In the genomic region with DNA sequence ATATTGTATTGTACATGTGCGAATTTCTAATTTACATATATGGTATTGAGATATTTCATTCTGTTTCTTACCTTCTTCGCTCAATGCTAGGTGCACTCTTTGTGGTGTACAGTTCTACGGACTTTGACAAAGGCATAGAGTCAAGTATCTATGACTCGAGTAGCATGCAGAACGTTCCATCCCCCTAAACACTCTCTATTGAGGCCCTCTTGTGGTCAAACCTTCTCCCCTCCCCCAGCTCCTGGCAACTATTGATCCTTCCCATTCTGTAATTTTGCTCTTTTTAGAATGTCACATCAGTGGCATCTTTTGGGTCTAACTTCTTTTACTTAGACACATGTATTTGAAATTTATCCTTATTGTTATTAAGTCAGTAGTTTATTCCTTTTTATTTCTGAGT, we compare ENCODE assay signal across 14 cellular contexts. TPM values are rescaled to one million over a fixed set of nuclear protein-coding genes. Genes with fewer than 3 reads are reported as not detected.
DNase-seq lines count a peak whose midpoint lies in the region; ATAC-seq and TF ChIP-seq lines count a peak whose summit lies in the region.
"Had no signal": no experiment of that assay in that cellular context is flagged by ENCODE, and none has a peak within 500 bp of the region (broad histone marks: within the 10 kb centered on the region; RNA-seq: fewer than 3 reads in every experiment).

No MANE protein-coding gene starts in this region.

- ATAC-seq in PC-3: no peak

- H3K27ac ChIP-seq in PC-3 (ENCODE audit: low read length) (no peak overlapping the region), SJCRH30 (no peak overlapping the region)
- no peak overlapping the region for H3K27ac ChIP-seq in CD8-positive, alpha-beta memory T cell (ENCODE audit: low read depth, low read length)
- H3K27ac ChIP-seq: esophagus squamous epithelium, ovary, thoracic aorta had no signal

- H3K4me3 ChIP-seq in BE2C (ENCODE audit: low read depth, low read length): no peak overlapping the region
- no peak overlapping the region for H3K4me3 ChIP-seq in PC-3 (ENCODE audit: low read length)
- H3K4me3 ChIP-seq in fibroblast of the aortic adventitia (ENCODE audit: low read depth, low read length): no peak overlapping the region
- no peak overlapping the region for H3K4me3 ChIP-seq in CD8-positive, alpha-beta memory T cell (ENCODE audit: low read length)
- H3K4me3 ChIP-seq in SJCRH30: no peak overlapping the region
- H3K4me3 ChIP-seq: esophagus squamous epithelium, ovary, thoracic aorta had no signal

- H3K4me1 Mint-ChIP-seq in CD8-positive, alpha-beta memory T cell: peaks cover 12 to 30% (median 17%) of the 10 kb centered on the region in 3 donors
- H3K4me1 Mint-ChIP-seq in osteocyte (ENCODE audit: unreplicated experiment): no peaks in the 10 kb centered on the region

- DNase-seq in BE2C (no peak), ELR (ENCODE audit: low read depth) (peak; percentile 30), PC-3 (no peak), fibroblast of the aortic adventitia (ENCODE audit: low read depth) (peak; percentile 15), SJCRH30 (no peak), osteocyte (ENCODE audit: extremely low spot score, unreplicated experiment) (no peak)
- DNase-seq in CD8-positive, alpha-beta memory T cell: no peak
- DNase-seq in activated naive CD4-positive, alpha-beta T cell treated with Interleukin-2 at 50 U/mL for 16 hours: no peak
- DNase-seq: activated CD4-positive, alpha-beta T cell treated with anti-CD3 and anti-CD28 coated beads, Interleukin-2, amount 50 U/mL, for 48 hours; activated naive CD4-positive, alpha-beta T cell treated with anti-CD3 and anti-CD28 coated beads, Interleukin-2, amount 50 U/mL, for 16 hours; esophagus squamous epithelium; ovary; T-helper 2 cell had no signal

- POLR2A ChIA-PET in PC-3 (lab: Charles Lee; ENCODE audit: unreplicated experiment): no interaction called here
- POLR2A ChIA-PET in CD8-positive, alpha-beta memory T cell (lab: Charles Lee): no interaction called here

- no peak overlapping the region for H3K4me2 ChIP-seq in PC-3 (ENCODE audit: low read length)

- intact Hi-C loops in PC-3 (cut with micrococcal nuclease): no loop called here

- no peaks in the 10 kb centered on the region for H3K36me3 Mint-ChIP-seq in CD8-positive, alpha-beta memory T cell
- no peaks in the 10 kb centered on the region for H3K36me3 Mint-ChIP-seq in osteocyte (ENCODE audit: unreplicated experiment)

- no peaks in the 10 kb centered on the region for H4K20me1 ChIP-seq in PC-3 (ENCODE audit: low read length)

- no peak overlapping the region for H3K4me3 Mint-ChIP-seq in CD8-positive, alpha-beta memory T cell
- H3K4me3 Mint-ChIP-seq in osteocyte (ENCODE audit: unreplicated experiment): no peak overlapping the region

- H3F3A ChIP-seq in PC-3 (ENCODE audit: low read length, unreplicated experiment): no peaks in the 10 kb centered on the region

- H3K27ac Mint-ChIP-seq in CD8-positive, alpha-beta memory T cell: no peak overlapping the region
- no peak overlapping the region for H3K27ac Mint-ChIP-seq in osteocyte (ENCODE audit: unreplicated experiment)

- no peaks in the 10 kb centered on the region for H3K79me2 ChIP-seq in PC-3 (ENCODE audit: low read length)

- H3K9me2 ChIP-seq in PC-3 (replicated peaks; ENCODE audit: low read length): no peaks in the 10 kb centered on the region

- TF ChIP-seq CTCF in BE2C (IDR thresholded peaks at IDR 0.05; ENCODE audit: low read depth, low read length) (peak; percentile 60), PC-3 (conservative IDR thresholded peaks at IDR 0.05; ENCODE audit: low read depth, low read length) (peak; percentile 35; the same call in 1 of the 2 replicates), fibroblast of the aortic adventitia (IDR thresholded peaks at IDR 0.05; ENCODE audit: insufficient read depth, low read length) (peak; percentile 35), osteocyte (IDR thresholded peaks at IDR 0.05) (no peak)

- peaks cover 0 to 2% (median 0%) of the 10 kb centered on the region in 5 donors for H3K9me3 Mint-ChIP-seq in CD8-positive, alpha-beta memory T cell
- H3K9me3 Mint-ChIP-seq in osteocyte (ENCODE audit: unreplicated experiment): no peaks in the 10 kb centered on the region

- H3K4me1 ChIP-seq in BE2C (no peaks in the 10 kb centered on the region), PC-3 (ENCODE audit: insufficient read depth, low read length) (no peaks in the 10 kb centered on the region), SJCRH30 (no peaks in the 10 kb centered on the region)
- peaks cover 12% of the 10 kb centered on the region for H3K4me1 ChIP-seq in CD8-positive, alpha-beta memory T cell (ENCODE audit: insufficient read depth, low read length)
- H3K4me1 ChIP-seq: esophagus squamous epithelium had no signal

- no peaks in the 10 kb centered on the region for H3K36me3 ChIP-seq in BE2C
- H3K36me3 ChIP-seq in PC-3 (ENCODE audit: low read depth, low read length): no peaks in the 10 kb centered on the region
- no peaks in the 10 kb centered on the region for H3K36me3 ChIP-seq in CD8-positive, alpha-beta memory T cell (ENCODE audit: insufficient read depth, low read length)
- no peaks in the 10 kb centered on the region for H3K36me3 ChIP-seq in SJCRH30
- H3K36me3 ChIP-seq: esophagus squamous epithelium, ovary, thoracic aorta had no signal

- H3K9me3 ChIP-seq in BE2C (no peaks in the 10 kb centered on the region), PC-3 (ENCODE audit: low read length) (no peaks in the 10 kb centered on the region), SJCRH30 (replicated peaks) (no peaks in the 10 kb centered on the region)
- H3K9me3 ChIP-seq in CD8-positive, alpha-beta memory T cell (ENCODE audit: low read length): no peaks in the 10 kb centered on the region
- H3K9me3 ChIP-seq: ovary, thoracic aorta had no signal

- no peak overlapping the region for H3K9ac ChIP-seq in PC-3 (ENCODE audit: low read length)

- H3K27me3 Mint-ChIP-seq in CD8-positive, alpha-beta memory T cell: peaks cover 0 to 3% of the 10 kb centered on the region in 2 donors
- peaks cover 22% of the 10 kb centered on the region for H3K27me3 Mint-ChIP-seq in osteocyte (ENCODE audit: unreplicated experiment)

- CTCF ChIA-PET in PC-3 (lab: Charles Lee): no interaction called here
- CTCF ChIA-PET in CD8-positive, alpha-beta memory T cell (lab: Charles Lee): interaction anchor here (0.8 kb wide), 1 partner anchor 43 kb away, joined by 3 read pairs; no protein-coding TSS in a partner anchor

- H3K27me3 ChIP-seq in BE2C: no peaks in the 10 kb centered on the region
- peaks cover 18% of the 10 kb centered on the region; the same call in 1 of the 2 replicates for H3K27me3 ChIP-seq in PC-3 (ENCODE audit: low read length)
- no peaks in the 10 kb centered on the region for H3K27me3 ChIP-seq in CD8-positive, alpha-beta memory T cell (ENCODE audit: insufficient read depth, low read length, poor library complexity, severe bottlenecking)
- H3K27me3 ChIP-seq in SJCRH30: no peaks in the 10 kb centered on the region
- H3K27me3 ChIP-seq: ovary had no signal

- no TSS peak for BruUV-seq in PC-3 (replicated peaks; lab: Mats Ljungman, UMichigan)

- no peak overlapping the region for H2AFZ ChIP-seq in PC-3 (ENCODE audit: low read length)

RNA-seq across cellular contexts. Expression of gene GDF10, which starts 30.7 kb away (rescaled TPM):
- polyA plus RNA-seq in BE2C (2012; ENCODE audit: insufficient read depth, insufficient read length, low read depth): not detected
- total RNA-seq in PC-3 (2014; rRNA removed): not detected in 2 replicates
- 11.1 TPM in 1 of 2 replicates, not detected in the other for total RNA-seq in fibroblast of the aortic adventitia (ENCODE audit: low replicate concordance)
- under 1 TPM; 0.18 to 0.24 TPM for total RNA-seq in CD8-positive, alpha-beta memory T cell
- polyA plus RNA-seq in CD8-positive, alpha-beta memory T cell: 0.21 TPM
- not detected in 2 replicates for total RNA-seq in SJCRH30 (2014; rRNA removed; shearing (Covaris generic))
- total RNA-seq in osteocyte: not detected in 2 replicates

RNA-seq across cellular contexts. Expression of gene GDF2, which starts 53.0 kb away (rescaled TPM):
- not detected for polyA plus RNA-seq in BE2C (2012; ENCODE audit: insufficient read depth, insufficient read length, low read depth)
- total RNA-seq in PC-3 (2014; rRNA removed) (not detected in 2 replicates), fibroblast of the aortic adventitia (ENCODE audit: low replicate concordance) (not detected in 2 replicates), osteocyte (not detected in 2 replicates)
- not detected for total RNA-seq in CD8-positive, alpha-beta memory T cell
- polyA plus RNA-seq in CD8-positive, alpha-beta memory T cell: not detected
- not detected in 2 replicates for total RNA-seq in SJCRH30 (2014; rRNA removed; shearing (Covaris generic))
- total RNA-seq: esophagus squamous epithelium, ovary, thoracic aorta had no signal
- polyA plus RNA-seq: ovary had no signal

Comparison
In these comparisons a context has a peak if more than half of its experiments do, and no peak if none do; other contexts are left out.
1. DNase-seq: peak in ELR (single experiment) and fibroblast of the aortic adventitia (single experiment); none in BE2C (single experiment), PC-3 (single experiment), CD8-positive, alpha-beta memory T cell (0 of 5), SJCRH30 (0 of 2), activated naive CD4-positive, alpha-beta T cell treated with Interleukin-2 at 50 U/mL for 16 hours (single experiment) and osteocyte (single experiment).